12 cellular contexts compared by ENCODE assay signal in the genomic region with DNA sequence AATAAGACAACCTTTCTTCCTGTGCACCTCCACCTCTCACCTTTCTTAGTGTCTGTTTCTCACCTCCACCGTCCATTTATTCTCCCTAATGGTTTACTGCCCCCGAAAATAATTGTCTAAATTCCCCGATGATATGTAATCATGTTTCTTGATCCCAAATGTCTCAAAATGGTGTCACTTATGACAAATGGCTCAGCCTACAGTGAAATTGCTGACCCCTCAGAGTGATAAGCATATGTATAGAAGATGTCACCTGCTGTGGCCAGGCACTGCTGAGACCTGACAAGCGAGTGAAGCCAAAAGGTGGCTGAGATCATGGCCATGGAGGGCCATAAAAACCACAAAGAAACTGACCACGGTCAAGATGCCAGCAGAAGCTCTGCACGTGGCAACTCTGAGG.
"Had no signal": no experiment of that assay in that cellular context is flagged by ENCODE, and none has a peak within 500 bp of the region (broad histone marks: within the 10 kb centered on the region; RNA-seq: fewer than 3 reads in every experiment).

No MANE protein-coding gene starts in this region.

- H3K4me3 Mint-ChIP-seq: memory B cell had no signal

- H3K36me3 ChIP-seq: gastroesophageal sphincter, left ventricle myocardium inferior, ovary, SJCRH30, thyroid gland, vagina had no signal

- H3K27ac ChIP-seq: gastroesophageal sphincter, left ventricle myocardium inferior, ovary, SJCRH30, thyroid gland, vagina had no signal

- DNase-seq: activated CD4-positive, alpha-beta T cell treated with anti-CD3 and anti-CD28 coated beads, Interleukin-2, amount 50 U/mL, for 48 hours; activated CD8-positive, alpha-beta memory T cell treated with anti-CD3 and anti-CD28 coated beads, Interleukin-2, amount 50 U/mL, for 4 hours; cortex of kidney; effector CD8-positive, alpha-beta T cell; left ventricle myocardium inferior; ovary; SJCRH30; stimulated activated CD4-positive, alpha-beta T cell treated with anti-CD3 and anti-CD28 coated beads, Interleukin-2, amount 100 ng/mL, for 48 hours; thyroid gland had no signal

- H3K9me3 ChIP-seq: gastroesophageal sphincter, left ventricle myocardium inferior, ovary, SJCRH30, thyroid gland, vagina had no signal

- H3K4me1 ChIP-seq: gastroesophageal sphincter, left ventricle myocardium inferior, SJCRH30, thyroid gland, vagina had no signal

- H3K27me3 Mint-ChIP-seq: memory B cell had no signal

- H3K9me3 Mint-ChIP-seq: memory B cell had no signal

- H3K4me3 ChIP-seq: gastroesophageal sphincter, left ventricle myocardium inferior, ovary, SJCRH30, thyroid gland, vagina had no signal

- ATAC-seq: gastroesophageal sphincter had no signal

- H3K27me3 ChIP-seq: gastroesophageal sphincter, ovary, SJCRH30, thyroid gland, vagina had no signal

- H3K36me3 Mint-ChIP-seq: memory B cell had no signal
